In genomic region chr2:201257941-201258665, GRCh38 we compare ENCODE assay signal across 1 cellular context.
TF ChIP-seq lines count a peak whose summit lies in the region.

No MANE protein-coding gene starts in this region.

TF ChIP-seq in A549, 52 proteins besides CTCF, POLR2A, EP300 and RAD21 (continued from another document):
- TF ChIP-seq, protein P1, sequence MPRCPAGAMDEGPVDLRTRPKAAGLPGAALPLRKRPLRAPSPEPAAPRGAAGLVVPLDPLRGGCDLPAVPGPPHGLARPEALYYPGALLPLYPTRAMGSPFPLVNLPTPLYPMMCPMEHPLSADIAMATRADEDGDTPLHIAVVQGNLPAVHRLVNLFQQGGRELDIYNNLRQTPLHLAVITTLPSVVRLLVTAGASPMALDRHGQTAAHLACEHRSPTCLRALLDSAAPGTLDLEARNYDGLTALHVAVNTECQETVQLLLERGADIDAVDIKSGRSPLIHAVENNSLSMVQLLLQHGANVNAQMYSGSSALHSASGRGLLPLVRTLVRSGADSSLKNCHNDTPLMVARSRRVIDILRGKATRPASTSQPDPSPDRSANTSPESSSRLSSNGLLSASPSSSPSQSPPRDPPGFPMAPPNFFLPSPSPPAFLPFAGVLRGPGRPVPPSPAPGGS (IDR thresholded peaks at IDR 0.05): no peak; the same call in 2 of the 3 replicates
- TF ChIP-seq MYC (IDR thresholded peaks at IDR 0.05; ENCODE audit: borderline replicate concordance, low read length): peak; percentile 97
- TF ChIP-seq MAFK (IDR thresholded peaks at IDR 0.05; ENCODE audit: partially characterized antibody): no peak
- no peak for TF ChIP-seq SMC3 (IDR thresholded peaks at IDR 0.05)
- no peak for TF ChIP-seq HDAC2 (IDR thresholded peaks at IDR 0.05)
- no peak for TF ChIP-seq RCOR1 (IDR thresholded peaks at IDR 0.05; ENCODE audit: low read depth, low read length)
- no peak for TF ChIP-seq CBX2 (IDR thresholded peaks at IDR 0.05; ENCODE audit: borderline replicate concordance, low read depth)
- no peak for TF ChIP-seq HEYL (CRISPR knock-in tag; IDR thresholded peaks at IDR 0.05)
- TF ChIP-seq, protein P2, sequence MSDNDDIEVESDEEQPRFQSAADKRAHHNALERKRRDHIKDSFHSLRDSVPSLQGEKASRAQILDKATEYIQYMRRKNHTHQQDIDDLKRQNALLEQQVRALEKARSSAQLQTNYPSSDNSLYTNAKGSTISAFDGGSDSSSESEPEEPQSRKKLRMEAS (IDR thresholded peaks at IDR 0.05): peak; percentile 98
- TF ChIP-seq CEBPB (IDR thresholded peaks at IDR 0.05): no peak
- no peak for TF ChIP-seq RARB (CRISPR knock-in tag; IDR thresholded peaks at IDR 0.05)
- 0 out of 2 replicates have a peak, but pooled peaks have one; percentile 18 for TF ChIP-seq HOXA7 (CRISPR knock-in tag; IDR thresholded peaks at IDR 0.05)
- TF ChIP-seq TFCP2L1 (CRISPR knock-in tag; IDR thresholded peaks at IDR 0.05): no peak
- no peak for TF ChIP-seq SREBF2 (IDR thresholded peaks at IDR 0.05)
- no peak for TF ChIP-seq RNF2 (IDR thresholded peaks at IDR 0.05; ENCODE audit: borderline replicate concordance, low read depth)
- 0 out of 2 replicates have a peak, but pooled peaks have one; percentile 31 for TF ChIP-seq JUNB (IDR thresholded peaks at IDR 0.05)
- TF ChIP-seq KDM5A (IDR thresholded peaks at IDR 0.05): no peak
